ENCODE assay signal across 1 cellular context in genomic region chr4:139689093-139689722, GRCh38.
TF ChIP-seq lines count a peak whose summit lies in the region.

No MANE protein-coding gene starts in this region.

TF ChIP-seq in HepG2, 621 proteins besides CTCF, POLR2A, EP300 and RAD21 (continued from another document and continues in another):
- no peak for TF ChIP-seq DMTF1 (CRISPR knock-in tag; IDR thresholded peaks at IDR 0.05)
- TF ChIP-seq ATRX (CRISPR knock-in tag; IDR thresholded peaks at IDR 0.05; ENCODE audit: borderline replicate concordance): no peak
- TF ChIP-seq ZNF136 (CRISPR knock-in tag; IDR thresholded peaks at IDR 0.05; ENCODE audit: low read depth): no peak
- TF ChIP-seq ZNF343 (CRISPR knock-in tag; IDR thresholded peaks at IDR 0.05): no peak
- 0 out of 2 replicates have a peak, but pooled peaks have one; percentile 29 for TF ChIP-seq KDM4B (CRISPR knock-in tag; IDR thresholded peaks at IDR 0.05)
- peak; percentile 49; the same call in 1 of the 2 replicates for TF ChIP-seq SALL2 (CRISPR knock-in tag; IDR thresholded peaks at IDR 0.05)
- no peak for TF ChIP-seq ZNF383 (CRISPR knock-in tag; IDR thresholded peaks at IDR 0.05; ENCODE audit: borderline replicate concordance)
- TF ChIP-seq ZXDC (CRISPR knock-in tag; IDR thresholded peaks at IDR 0.05): no peak
- no peak for TF ChIP-seq ZNF530 (CRISPR knock-in tag; IDR thresholded peaks at IDR 0.05; ENCODE audit: low read depth)
- no peak for TF ChIP-seq ZBTB26 (CRISPR knock-in tag; IDR thresholded peaks at IDR 0.05; ENCODE audit: borderline replicate concordance)
- TF ChIP-seq GTF2F1 (IDR thresholded peaks at IDR 0.05; ENCODE audit: low read length): no peak
- peak; percentile 97 for TF ChIP-seq HDAC2 (CRISPR knock-in tag; IDR thresholded peaks at IDR 0.05)
- no peak for TF ChIP-seq MAFK (conservative IDR thresholded peaks at IDR 0.05 in 1 of 2, IDR thresholded peaks at IDR 0.05 in 1 of 2; ENCODE audit: low read length in 2 of 2)
- peak; percentile 76; the same call in 1 of the 2 replicates for TF ChIP-seq ZSCAN29 (CRISPR knock-in tag; conservative IDR thresholded peaks at IDR 0.05)
- TF ChIP-seq ZNF652 (CRISPR knock-in tag; IDR thresholded peaks at IDR 0.05; ENCODE audit: borderline replicate concordance, low read depth): peak; percentile 44; the same call in 1 of the 2 replicates
- TF ChIP-seq JUN (CRISPR knock-in tag; IDR thresholded peaks at IDR 0.05): peak; percentile 93
- TF ChIP-seq ZNF646 (CRISPR knock-in tag; IDR thresholded peaks at IDR 0.05): no peak
- peak; percentile 87 for TF ChIP-seq KDM6A (CRISPR knock-in tag; IDR thresholded peaks at IDR 0.05; ENCODE audit: low read depth)
- no peak for TF ChIP-seq ZNF740 (CRISPR knock-in tag; IDR thresholded peaks at IDR 0.05)
- no peak for TF ChIP-seq SMAD1 (CRISPR knock-in tag; IDR thresholded peaks at IDR 0.05; ENCODE audit: borderline replicate concordance, low read depth)
- TF ChIP-seq ZNF576 (CRISPR knock-in tag; IDR thresholded peaks at IDR 0.05): no peak
- no peak for TF ChIP-seq ZFAT (CRISPR knock-in tag; conservative IDR thresholded peaks at IDR 0.05)
- TF ChIP-seq NR3C1 (CRISPR knock-in tag; IDR thresholded peaks at IDR 0.05): no peak
- TF ChIP-seq TBL1XR1 (IDR thresholded peaks at IDR 0.05; ENCODE audit: borderline replicate concordance, low read length, partially characterized antibody): peak; percentile 59
- TF ChIP-seq GATAD2A (CRISPR knock-in tag; IDR thresholded peaks at IDR 0.05): peak; percentile 98
- no peak for TF ChIP-seq PAF1 (CRISPR knock-in tag; IDR thresholded peaks at IDR 0.05)
- no peak for TF ChIP-seq ZNF34 (CRISPR knock-in tag; IDR thresholded peaks at IDR 0.05; ENCODE audit: borderline replicate concordance)
- TF ChIP-seq ZBTB37 (CRISPR knock-in tag; IDR thresholded peaks at IDR 0.05): no peak
- peak; percentile 76 for TF ChIP-seq MIXL1 (CRISPR knock-in tag; IDR thresholded peaks at IDR 0.05)
- no peak for TF ChIP-seq PRPF4 (IDR thresholded peaks at IDR 0.05; ENCODE audit: low read depth, low read length, poor library complexity, severe bottlenecking)
- TF ChIP-seq ZNF780A (CRISPR knock-in tag; IDR thresholded peaks at IDR 0.05): no peak
- no peak for TF ChIP-seq ZNF101 (CRISPR knock-in tag; IDR thresholded peaks at IDR 0.05; ENCODE audit: borderline replicate concordance, low read depth)
- no peak for TF ChIP-seq ZNF225 (CRISPR knock-in tag; IDR thresholded peaks at IDR 0.05)
- no peak for TF ChIP-seq FLYWCH1 (CRISPR knock-in tag; IDR thresholded peaks at IDR 0.05)
- no peak for TF ChIP-seq HMGXB4 (CRISPR knock-in tag; IDR thresholded peaks at IDR 0.05; ENCODE audit: borderline replicate concordance in 1 of 2, low read depth in 1 of 2)
- no peak for TF ChIP-seq ZNF253 (CRISPR knock-in tag; IDR thresholded peaks at IDR 0.05; ENCODE audit: borderline replicate concordance)
- TF ChIP-seq ZNF773 (CRISPR knock-in tag; IDR thresholded peaks at IDR 0.05; ENCODE audit: borderline replicate concordance): no peak
- no peak for TF ChIP-seq ZNF775 (CRISPR knock-in tag; IDR thresholded peaks at IDR 0.05; ENCODE audit: borderline replicate concordance)
- no peak for TF ChIP-seq RFX5 (IDR thresholded peaks at IDR 0.05; ENCODE audit: low read depth, low read length)
- TF ChIP-seq CC2D1A (CRISPR knock-in tag; IDR thresholded peaks at IDR 0.05): no peak
- TF ChIP-seq NFYC (CRISPR knock-in tag; IDR thresholded peaks at IDR 0.05): no peak
- no peak for TF ChIP-seq KLF6 (CRISPR knock-in tag; IDR thresholded peaks at IDR 0.05)
- TF ChIP-seq GFI1 (CRISPR knock-in tag; IDR thresholded peaks at IDR 0.05; ENCODE audit: borderline replicate concordance): peak; percentile 90
- TF ChIP-seq ZNF644 (CRISPR knock-in tag; IDR thresholded peaks at IDR 0.05; ENCODE audit: low read depth): peak; percentile 93
- TF ChIP-seq DDIT3 (CRISPR knock-in tag; IDR thresholded peaks at IDR 0.05): no peak
- TF ChIP-seq ZNF597 (CRISPR knock-in tag; IDR thresholded peaks at IDR 0.05): no peak
- peak; percentile 85; the same call in 1 of the 2 replicates for TF ChIP-seq GATA4 (IDR thresholded peaks at IDR 0.05; ENCODE audit: borderline replicate concordance, low read depth)
- TF ChIP-seq ELF3 (CRISPR knock-in tag; IDR thresholded peaks at IDR 0.05): peak; percentile 88
- TF ChIP-seq NFKBIZ (CRISPR knock-in tag; IDR thresholded peaks at IDR 0.05): peak; percentile 33; the same call in 1 of the 2 replicates
- TF ChIP-seq ZNF790 (CRISPR knock-in tag; IDR thresholded peaks at IDR 0.05; ENCODE audit: borderline replicate concordance): no peak
- TF ChIP-seq CBX2 (IDR thresholded peaks at IDR 0.05; ENCODE audit: low read depth, low read length): no peak
- no peak for TF ChIP-seq CBX2 (CRISPR knock-in tag; IDR thresholded peaks at IDR 0.05; ENCODE audit: low read depth)
- 0 out of 2 replicates have a peak, but pooled peaks have one; percentile 15 for TF ChIP-seq MAFF (IDR thresholded peaks at IDR 0.05; ENCODE audit: low read depth, low read length)
